ENCODE assay signal across 8 cellular contexts in genomic region chr10:72326665-72327603, GRCh38. TPM values are rescaled to one million over a fixed set of nuclear protein-coding genes. Genes with fewer than 3 reads are reported as not detected.
DNase-seq lines count a peak whose midpoint lies in the region; ATAC-seq, FAIRE-seq and TF ChIP-seq lines count a peak whose summit lies in the region.
"Not testable (repeated sequence)": the region's sequence is repeated elsewhere in the genome, so short reads cannot be mapped to it uniquely, and the experiment has no call there.

No MANE protein-coding gene starts in this region.

- not testable (repeated sequence) for FAIRE-seq in H1 (lab: Jason Lieb, UNC)

- peak overlapping the region; percentile 59; the same call in 1 of the 2 replicates for H3K4me2 ChIP-seq in HCT116 (ENCODE audit: low read length)
- H3K4me2 ChIP-seq in H1 (ENCODE audit: insufficient read depth in 1 of 2, low read depth in 2 of 2, low read length in 2 of 2): not testable (repeated sequence)

- H2BK15ac ChIP-seq in H1 (ENCODE audit: low read length): not testable (repeated sequence)

- not testable (repeated sequence) for H4K8ac ChIP-seq in H1 (ENCODE audit: extremely low read depth, insufficient read depth, low read length)

- CTCF ChIA-PET in HCT116 (lab: Charles Lee) (interaction anchor here (1.0 kb wide), 2 partner anchors 11 to 52 kb away, joined by 3 read pairs; no protein-coding TSS in a partner anchor), H1 (lab: Charles Lee; ENCODE audit: partially characterized antibody) (interaction anchor here (0.6 to 10.8 kb wide), 33 partner anchors 8 to 1565 kb away, joined by 3 to 91 read pairs (median 5); partner anchors contain the start of gene DDIT4)
- CTCF ChIA-PET in activated CD8-positive, alpha-beta T cell treated with anti-CD3 and anti-CD28 coated beads, Interleukin-2, amount 10 ng/mL, durations not matched to agents 7 days and 5 days (lab: Charles Lee): interaction anchor here (0.7 to 5.2 kb wide), 26 partner anchors 9 to 278 kb away, joined by 3 to 106 read pairs (median 6); partner anchors contain the start of genes DDIT4 and SPOCK2
- CTCF ChIA-PET in activated naive CD4-positive, alpha-beta T cell treated with anti-CD3 and anti-CD28 coated beads, Interleukin-2, amount 10 ng/mL, durations not matched to agents 7 days and 5 days (lab: Charles Lee): interaction anchor here (0.6 to 5.8 kb wide), 24 partner anchors 9 to 221 kb away, joined by 3 to 61 read pairs (median 5); partner anchors contain the start of gene DDIT4

- 93% methylated on average over 31 of the region's 32 CpGs; no CpG with 5 or more reads in 1 of the 2 experiments for WGBS in H1 (ENCODE audit: extremely low coverage in 1 of 2, insufficient coverage in 1 of 2, insufficient read length in 1 of 2, insufficient replicate concordance in 2 of 2, low coverage in 1 of 2, low lambda C conversion rate in 2 of 2, missing lambda C conversion rate in 1 of 2), 2 experiments

- H3K4me3 ChIP-seq in HCT116 (replicated peaks in 1 of 2; ENCODE audit: low read depth in 1 of 2, low read length in 2 of 2); H1 (ENCODE audit: extremely low read depth in 1 of 4, insufficient read depth in 2 of 4, low read depth in 3 of 4, low read length in 4 of 4): not testable (repeated sequence)
- H3K4me3 ChIP-seq in upper lobe of right lung: peak overlapping the region; percentile 16

- not testable (repeated sequence) for H3K14ac ChIP-seq in H1 (ENCODE audit: insufficient read length)

- intact Hi-C loops in HCT116 (cut with micrococcal nuclease) (loop anchor here (5.0 to 10.0 kb wide), 2 partner anchors 155 to 462 kb away; no protein-coding TSS in a partner anchor), upper lobe of right lung (cut with DNase I) (loop anchor here (10.0 kb wide), 1 partner anchor 102 kb away; no protein-coding TSS in a partner anchor)

- DNase-seq in HCT116 (ENCODE audit: low read depth, low spot score); H1 (ENCODE audit: low read depth in 1 of 2, low spot score in 2 of 2); upper lobe of right lung: not testable (repeated sequence)
- DNase-seq in T-helper 17 cell: peak in 1 of 3 donors; percentile 34
- peak; percentile 87 for DNase-seq in activated CD8-positive, alpha-beta T cell treated with anti-CD3 and anti-CD28 coated beads, Interleukin-2, amount 10 ng/mL, durations not matched to agents 7 days and 5 days
- DNase-seq in activated naive CD4-positive, alpha-beta T cell treated with anti-CD3 and anti-CD28 coated beads, Interleukin-2, amount 10 ng/mL, durations not matched to agents 7 days and 5 days: peak; percentile 84
- peak; percentile 64 for DNase-seq in stimulated activated CD4-positive, alpha-beta T cell treated with anti-CD3 and anti-CD28 coated beads, Interleukin-4, amount 100 ng/mL, for 1 hour

- H3K9me3 ChIP-seq in HCT116 (ENCODE audit: control insufficient read depth in 1 of 2, insufficient read depth in 1 of 2, low read depth in 1 of 2, low read length in 2 of 2); T-helper 17 cell (ENCODE audit: control insufficient read depth, low read length, poor library complexity, severe bottlenecking); H1 (ENCODE audit: insufficient read depth in 2 of 2, low read depth in 1 of 2, low read length in 1 of 2); upper lobe of right lung: not testable (repeated sequence)

- peak; percentile 94 for TF ChIP-seq POLR2A in HCT116 (IDR thresholded peaks at IDR 0.05; ENCODE audit: borderline replicate concordance, extremely low read depth, insufficient read depth, insufficient read length)
- not testable (repeated sequence) for TF ChIP-seq POLR2A in H1 (IDR thresholded peaks at IDR 0.05; ENCODE audit: control extremely low read depth in 1 of 2, low read depth in 2 of 2, low read length in 2 of 2)

- not testable (repeated sequence) for ATAC-seq in HCT116, T-helper 17 cell, upper lobe of right lung
- peak; percentile 19 for ATAC-seq in activated CD8-positive, alpha-beta T cell treated with anti-CD3 and anti-CD28 coated beads, Interleukin-2, amount 10 ng/mL, durations not matched to agents 7 days and 5 days

- H3K56ac ChIP-seq in H1 (replicated peaks; ENCODE audit: insufficient read length, low read depth, low read length): not testable (repeated sequence)

- H3K27ac Mint-ChIP-seq in T-helper 17 cell: peak overlapping the region; percentile 90
- peak overlapping the region; percentile 99 for H3K27ac Mint-ChIP-seq in activated CD8-positive, alpha-beta T cell treated with anti-CD3 and anti-CD28 coated beads, Interleukin-2, amount 10 ng/mL, durations not matched to agents 7 days and 5 days
- H3K27ac Mint-ChIP-seq in activated naive CD4-positive, alpha-beta T cell treated with anti-CD3 and anti-CD28 coated beads, Interleukin-2, amount 10 ng/mL, durations not matched to agents 7 days and 5 days: peak overlapping the region; percentile 97
- H3K27ac Mint-ChIP-seq in nephron: peak overlapping the region; percentile 88 to 95 (median 93)

- H2BK120ac ChIP-seq in H1 (replicated peaks; ENCODE audit: low read depth, low read length): not testable (repeated sequence)

- POLR2A ChIA-PET in HCT116 (lab: Charles Lee) (interaction anchor here (1.0 to 12.3 kb wide), 15 partner anchors 7 to 79 kb away, joined by 3 to 274 read pairs (median 5); partner anchors contain the start of gene DDIT4), H1 (lab: Charles Lee; ENCODE audit: partially characterized antibody) (interaction anchor here (0.6 to 39.2 kb wide), 12 partner anchors 10 to 279 kb away, joined by 3 to 895 read pairs (median 3); partner anchors contain the start of gene DDIT4)
- POLR2A ChIA-PET in activated CD8-positive, alpha-beta T cell treated with anti-CD3 and anti-CD28 coated beads, Interleukin-2, amount 10 ng/mL, durations not matched to agents 7 days and 5 days (lab: Charles Lee): interaction anchor here (0.7 to 10.4 kb wide), 23 partner anchors 9 to 278 kb away, joined by 3 to 119 read pairs (median 5); partner anchors contain the start of genes ANAPC16, ASCC1 and DDIT4

- not testable (repeated sequence) for H3K9me2 ChIP-seq in HCT116 (ENCODE audit: insufficient read depth)

- not testable (repeated sequence) for H3K79me2 ChIP-seq in HCT116 (ENCODE audit: insufficient read depth, low read length); H1 (ENCODE audit: control insufficient read depth in 1 of 2, insufficient read depth in 2 of 2, low read length in 2 of 2)

- H2BK5ac ChIP-seq in H1 (ENCODE audit: low read depth, low read length): not testable (repeated sequence)

- H3K36me3 ChIP-seq in HCT116 (ENCODE audit: control insufficient read depth in 1 of 2, insufficient read depth in 2 of 2, low read length in 2 of 2); H1 (ENCODE audit: control insufficient read depth in 2 of 4, insufficient read depth in 4 of 4, low read length in 3 of 4); upper lobe of right lung: not testable (repeated sequence)

- TF ChIP-seq RAD21 in HCT116 (IDR thresholded peaks at IDR 0.05; ENCODE audit: low read depth): not testable (repeated sequence)
- peak in 1 of 2 experiments; percentile 24; a peak in 2 of 4 replicates for TF ChIP-seq RAD21 in H1 (IDR thresholded peaks at IDR 0.05 in 1 of 2, conservative IDR thresholded peaks at IDR 0.05 in 1 of 2; ENCODE audit: low read depth in 2 of 2, low read length in 2 of 2)

- peak overlapping the region; percentile 88 for H3K4me3 Mint-ChIP-seq in T-helper 17 cell
- H3K4me3 Mint-ChIP-seq in activated CD8-positive, alpha-beta T cell treated with anti-CD3 and anti-CD28 coated beads, Interleukin-2, amount 10 ng/mL, durations not matched to agents 7 days and 5 days: peak overlapping the region; percentile 97
- peak overlapping the region; percentile 98 for H3K4me3 Mint-ChIP-seq in activated naive CD4-positive, alpha-beta T cell treated with anti-CD3 and anti-CD28 coated beads, Interleukin-2, amount 10 ng/mL, durations not matched to agents 7 days and 5 days
- H3K4me3 Mint-ChIP-seq in nephron: peak overlapping the region; percentile 12 to 41 (median 24)

- RAD21 ChIA-PET in HCT116 (lab: Charles Lee; ENCODE audit: low non-redundant PET in 1 of 2, low total read pairs in 2 of 2, uncharacterized antibody in 2 of 2, unreplicated experiment in 2 of 2): interaction anchor here in 1 of 2 experiments (0.5 kb wide), 1 partner anchor 129 kb away, joined by 3 read pairs; no protein-coding TSS in a partner anchor

- H3K4ac ChIP-seq in H1 (replicated peaks; ENCODE audit: insufficient read length, low read depth, low read length): not testable (repeated sequence)

- H3K27ac ChIP-seq in HCT116 (ENCODE audit: low read depth, low read length): peak overlapping the region; percentile 92; the same call in 1 of the 2 replicates
- H3K27ac ChIP-seq in H1 (ENCODE audit: low read depth, low read length); upper lobe of right lung: not testable (repeated sequence)

- H2BK20ac ChIP-seq in H1 (ENCODE audit: low read length): not testable (repeated sequence)

- peaks cover 75 to 93% of the 10 kb centered on the region in 2 experiments for H3K4me1 ChIP-seq in HCT116 (ENCODE audit: control insufficient read depth in 1 of 2, insufficient read depth in 2 of 2, low read length in 2 of 2)
- H3K4me1 ChIP-seq in H1 (replicated peaks in 1 of 4; ENCODE audit: control insufficient read depth in 3 of 4, insufficient read depth in 4 of 4, low read length in 3 of 4): peaks cover 0 to 29% (median 18%) of the 10 kb centered on the region in 4 experiments; a peak in 6 of 7 replicates
- H3K4me1 ChIP-seq in upper lobe of right lung: peaks cover 66% of the 10 kb centered on the region

- H3K27me3 ChIP-seq in HCT116 (ENCODE audit: insufficient read depth, low read length); H1 (replicated peaks in 1 of 4; ENCODE audit: control insufficient read depth in 3 of 4, extremely low read depth in 1 of 4, insufficient read depth in 3 of 4, low read length in 3 of 4); upper lobe of right lung: not testable (repeated sequence)

- not testable (repeated sequence) for H4K5ac ChIP-seq in H1 (ENCODE audit: insufficient read length, low read depth, low read length)

- H3K4me1 Mint-ChIP-seq in T-helper 17 cell: peaks cover 48% of the 10 kb centered on the region
- peaks cover 85% of the 10 kb centered on the region for H3K4me1 Mint-ChIP-seq in activated CD8-positive, alpha-beta T cell treated with anti-CD3 and anti-CD28 coated beads, Interleukin-2, amount 10 ng/mL, durations not matched to agents 7 days and 5 days (ENCODE audit: low read depth)
- peaks cover 87% of the 10 kb centered on the region for H3K4me1 Mint-ChIP-seq in activated naive CD4-positive, alpha-beta T cell treated with anti-CD3 and anti-CD28 coated beads, Interleukin-2, amount 10 ng/mL, durations not matched to agents 7 days and 5 days
- H3K4me1 Mint-ChIP-seq in nephron: peaks cover 71% of the 10 kb centered on the region

- not testable (repeated sequence) for H3K9ac ChIP-seq in HCT116 (ENCODE audit: low read length); H1 (replicated peaks in 1 of 4; ENCODE audit: extremely low read depth in 1 of 4, low read depth in 3 of 4, low read length in 3 of 4)

- TF ChIP-seq CTCF in HCT116 (IDR thresholded peaks at IDR 0.05 in 2 of 3, conservative IDR thresholded peaks at IDR 0.05 in 1 of 3; ENCODE audit: borderline replicate concordance in 1 of 3, insufficient read depth in 1 of 3, low read depth in 2 of 3, low read length in 2 of 3); H1 (IDR thresholded peaks at IDR 0.05; ENCODE audit: control extremely low read depth in 1 of 3, insufficient read depth in 1 of 3, low read depth in 1 of 3, low read length in 3 of 3); nephron (IDR thresholded peaks at IDR 0.05; ENCODE audit: unreplicated experiment in 3 of 3); upper lobe of right lung (IDR thresholded peaks at IDR 0.05): not testable (repeated sequence)

- not testable (repeated sequence) for H4K91ac ChIP-seq in H1 (replicated peaks; ENCODE audit: insufficient read length, low read length)

- not testable (repeated sequence) for H2AK5ac ChIP-seq in H1 (ENCODE audit: low read depth, low read length)

- TSS peak; percentile 89 for BruUV-seq in HCT116 (replicated peaks; lab: Mats Ljungman, UMichigan)

- H3K27me3 Mint-ChIP-seq in T-helper 17 cell; activated CD8-positive, alpha-beta T cell treated with anti-CD3 and anti-CD28 coated beads, Interleukin-2, amount 10 ng/mL, durations not matched to agents 7 days and 5 days (ENCODE audit: low read depth); activated naive CD4-positive, alpha-beta T cell treated with anti-CD3 and anti-CD28 coated beads, Interleukin-2, amount 10 ng/mL, durations not matched to agents 7 days and 5 days; nephron (ENCODE audit: low read depth): not testable (repeated sequence)

- not testable (repeated sequence) for H2BK12ac ChIP-seq in H1 (ENCODE audit: low read depth, low read length)

- not testable (repeated sequence) for H3K18ac ChIP-seq in H1 (ENCODE audit: extremely low read depth, low read length)

- H2AFZ ChIP-seq in HCT116 (ENCODE audit: low read depth, low read length, poor library complexity, severe bottlenecking); H1 (ENCODE audit: low read length): not testable (repeated sequence)

- not testable (repeated sequence) for TF ChIP-seq EP300 in H1 (IDR thresholded peaks at IDR 0.05; ENCODE audit: borderline replicate concordance in 1 of 2, low read depth in 2 of 2, low read length in 2 of 2)

- not testable (repeated sequence) for H3K36me3 Mint-ChIP-seq in T-helper 17 cell (ENCODE audit: low read depth); nephron (ENCODE audit: low read depth)
- H3K36me3 Mint-ChIP-seq in activated CD8-positive, alpha-beta T cell treated with anti-CD3 and anti-CD28 coated beads, Interleukin-2, amount 10 ng/mL, durations not matched to agents 7 days and 5 days (ENCODE audit: low read depth): peaks cover 25% of the 10 kb centered on the region
- H3K36me3 Mint-ChIP-seq in activated naive CD4-positive, alpha-beta T cell treated with anti-CD3 and anti-CD28 coated beads, Interleukin-2, amount 10 ng/mL, durations not matched to agents 7 days and 5 days: peaks cover 19% of the 10 kb centered on the region

- not testable (repeated sequence) for H3K9me3 Mint-ChIP-seq in activated CD8-positive, alpha-beta T cell treated with anti-CD3 and anti-CD28 coated beads, Interleukin-2, amount 10 ng/mL, durations not matched to agents 7 days and 5 days (ENCODE audit: insufficient read depth); activated naive CD4-positive, alpha-beta T cell treated with anti-CD3 and anti-CD28 coated beads, Interleukin-2, amount 10 ng/mL, durations not matched to agents 7 days and 5 days; nephron

- not testable (repeated sequence) for H3K79me1 ChIP-seq in H1 (ENCODE audit: low read depth, low read length)

- not testable (repeated sequence) for H3K23me2 ChIP-seq in H1 (ENCODE audit: low read depth, low read length)

- not testable (repeated sequence) for H4K20me1 ChIP-seq in HCT116 (ENCODE audit: insufficient read depth); H1 (replicated peaks in 1 of 2; ENCODE audit: control insufficient read depth in 1 of 2, insufficient read depth in 2 of 2, low read length in 2 of 2)

- H3K23ac ChIP-seq in H1 (ENCODE audit: insufficient read length): not testable (repeated sequence)

RNA-seq across cellular contexts. Expression of gene DNAJB12, which starts 27.8 kb away (rescaled TPM):
- 25.8 TPM for total RNA-seq in HCT116 (2021; ENCODE audit: unreplicated experiment)
- polyA plus RNA-seq in HCT116 (2012): 19.8 and 23.4 TPM in 2 replicates
- 10 to 100 TPM; 32.7 to 42.9 TPM for total RNA-seq in T-helper 17 cell
- 10 to 100 TPM; 26.4 to 29.7 TPM for total RNA-seq in activated CD8-positive, alpha-beta T cell treated with anti-CD3 and anti-CD28 coated beads, Interleukin-2, amount 10 ng/mL, durations not matched to agents 7 days and 5 days
- total RNA-seq in H1 (2021; fragmentation: NEBNext Ultra II Directional; extraction: Animal tissue kit (Norgen Biotek cat#: 25700)): 19.6 and 20.5 TPM in 2 replicates
- polyA plus RNA-seq in H1 (2011; rRNA removed): 10.8 and 16.0 TPM in 2 replicates
- polyA plus RNA-seq in H1 (2011; cell fraction: cytosol; rRNA removed): 12.4 TPM
- 23.3 TPM for polyA plus RNA-seq in H1 (2011; cell fraction: nucleus; rRNA removed)
- polyA plus RNA-seq in H1 (2012, experiment 1 of 2): 10.7 to 18.5 TPM (median 16.7 TPM) in 4 replicates
- 12.5 TPM for polyA plus RNA-seq in H1 (2012, experiment 2 of 2)
- polyA plus RNA-seq in H1 (2013, experiment 1 of 2): 14.1 TPM
- polyA plus RNA-seq in H1 (2013, experiment 2 of 2): 15.3 TPM
- polyA minus RNA-seq in H1 (2011; rRNA and poly(A)+ RNA removed): 9.2 and 9.8 TPM in 2 replicates
- 12.0 TPM for polyA minus RNA-seq in H1 (2011; cell fraction: cytosol; rRNA and poly(A)+ RNA removed)
- 13.9 TPM for polyA minus RNA-seq in H1 (2011; cell fraction: nucleus; rRNA and poly(A)+ RNA removed)
- 39.9 TPM for total RNA-seq in upper lobe of right lung

RNA-seq across cellular contexts. Expression of gene DDIT4, which starts 53.2 kb away (rescaled TPM):
- total RNA-seq in HCT116 (2021; ENCODE audit: unreplicated experiment): 462 TPM
- polyA plus RNA-seq in HCT116 (2012): 1,030 and 1,103 TPM in 2 replicates
- 100 to 1,000 TPM; 186 to 300 TPM for total RNA-seq in T-helper 17 cell
- 100 to 1,000 TPM; 382 to 384 TPM for total RNA-seq in activated CD8-positive, alpha-beta T cell treated with anti-CD3 and anti-CD28 coated beads, Interleukin-2, amount 10 ng/mL, durations not matched to agents 7 days and 5 days
- total RNA-seq in H1 (2021; fragmentation: NEBNext Ultra II Directional; extraction: Animal tissue kit (Norgen Biotek cat#: 25700)): 42.1 and 47.4 TPM in 2 replicates
- polyA plus RNA-seq in H1 (2011; rRNA removed): 108 and 187 TPM in 2 replicates
- 146 TPM for polyA plus RNA-seq in H1 (2011; cell fraction: cytosol; rRNA removed)
- 143 TPM for polyA plus RNA-seq in H1 (2011; cell fraction: nucleus; rRNA removed)
- 55.0 to 142 TPM (median 113 TPM) in 4 replicates for polyA plus RNA-seq in H1 (2012, experiment 1 of 2)
- 62.5 TPM for polyA plus RNA-seq in H1 (2012, experiment 2 of 2)
- 18.5 TPM for polyA plus RNA-seq in H1 (2013, experiment 1 of 2)
- polyA plus RNA-seq in H1 (2013, experiment 2 of 2): 19.9 TPM
- 63.3 and 82.3 TPM in 2 replicates for polyA minus RNA-seq in H1 (2011; rRNA and poly(A)+ RNA removed)
- polyA minus RNA-seq in H1 (2011; cell fraction: cytosol; rRNA and poly(A)+ RNA removed): 113 TPM
- polyA minus RNA-seq in H1 (2011; cell fraction: nucleus; rRNA and poly(A)+ RNA removed): 186 TPM
- total RNA-seq in upper lobe of right lung: 200 TPM

Comparison
In these comparisons a context has a peak if more than half of its experiments do, and no peak if none do; other contexts are left out.
1. H3K4me3 Mint-ChIP-seq: peak in every context shown above with its lines; median percentile 98 in activated naive CD4-positive, alpha-beta T cell treated with anti-CD3 and anti-CD28 coated beads, Interleukin-2, amount 10 ng/mL, durations not matched to agents 7 days and 5 days; 97 in activated CD8-positive, alpha-beta T cell treated with anti-CD3 and anti-CD28 coated beads, Interleukin-2, amount 10 ng/mL, durations not matched to agents 7 days and 5 days; 88 in T-helper 17 cell; 24 in nephron.